Comparison of ENCODE assay signal across 18 cellular contexts in the genomic region with DNA sequence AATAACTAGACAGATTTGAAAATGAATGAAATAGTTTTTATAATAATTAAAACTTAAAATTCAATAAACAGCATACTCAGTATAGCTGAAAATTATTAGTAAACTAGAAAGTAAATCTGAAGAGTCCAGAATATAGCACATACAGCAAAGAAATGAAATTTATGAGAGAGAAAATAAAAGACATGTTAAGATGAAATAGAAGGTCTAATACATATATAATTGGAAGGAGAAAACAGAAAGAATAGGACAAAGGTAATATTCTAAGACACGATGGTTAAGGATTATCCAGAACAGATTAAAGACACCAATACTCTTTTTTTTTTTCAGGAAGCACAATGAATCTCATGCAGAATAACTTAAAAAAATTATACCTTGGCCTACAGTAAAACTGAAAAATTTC.
A peak's percentile ranks its signal among the peaks of the same experiment; 100 is the strongest.
DNase-seq lines count a peak whose midpoint lies in the region; ATAC-seq lines count a peak whose summit lies in the region.
"Had no signal": no experiment of that assay in that cellular context is flagged by ENCODE, and none has a peak within 500 bp of the region (broad histone marks: within the 10 kb centered on the region; RNA-seq: fewer than 3 reads in every experiment).

No MANE protein-coding gene starts in this region.

- no peaks in the 10 kb centered on the region for H3K27me3 ChIP-seq in naive thymus-derived CD4-positive, alpha-beta T cell (ENCODE audit: control insufficient read depth in 2 of 2, insufficient read depth in 2 of 2, low read length in 2 of 2)

- H3K4me1 ChIP-seq in naive thymus-derived CD4-positive, alpha-beta T cell (ENCODE audit: control insufficient read depth in 2 of 2, insufficient read depth in 2 of 2, low read length in 2 of 2): peaks cover 6 to 30% of the 10 kb centered on the region in 2 donors
- H3K4me1 ChIP-seq: A549, Caco-2 had no signal

- no peaks in the 10 kb centered on the region for H3K27me3 Mint-ChIP-seq in activated naive CD8-positive, alpha-beta T cell
- no peaks in the 10 kb centered on the region for H3K27me3 Mint-ChIP-seq in activated naive CD8-positive, alpha-beta T cell treated with anti-CD3 and anti-CD28 coated beads, Interleukin-2, amount 50 U/mL, for 24 hours
- no peaks in the 10 kb centered on the region for H3K27me3 Mint-ChIP-seq in activated naive CD8-positive, alpha-beta T cell treated with anti-CD3 and anti-CD28 coated beads for 36 hours
- peaks cover 0 to 16% (median 0%) of the 10 kb centered on the region in 5 donors for H3K27me3 Mint-ChIP-seq in naive thymus-derived CD4-positive, alpha-beta T cell

- H3K27ac ChIP-seq in naive thymus-derived CD4-positive, alpha-beta T cell (ENCODE audit: low read depth, low read length): peak overlapping the region; percentile 29
- H3K27ac ChIP-seq: A549 had no signal

- no peaks in the 10 kb centered on the region for H3K9me3 ChIP-seq in naive thymus-derived CD4-positive, alpha-beta T cell (ENCODE audit: control insufficient read depth in 2 of 3, low read length in 3 of 3)
- H3K9me3 ChIP-seq: A549, Caco-2 had no signal

- no peaks in the 10 kb centered on the region for H3K9me3 Mint-ChIP-seq in activated naive CD8-positive, alpha-beta T cell (ENCODE audit: low read depth)
- no peaks in the 10 kb centered on the region for H3K9me3 Mint-ChIP-seq in activated naive CD8-positive, alpha-beta T cell treated with anti-CD3 and anti-CD28 coated beads, Interleukin-2, amount 50 U/mL, for 24 hours
- peaks cover 3% of the 10 kb centered on the region for H3K9me3 Mint-ChIP-seq in activated naive CD8-positive, alpha-beta T cell treated with anti-CD3 and anti-CD28 coated beads for 36 hours
- peaks cover 0 to 3% (median 0%) of the 10 kb centered on the region in 11 donors for H3K9me3 Mint-ChIP-seq in naive thymus-derived CD4-positive, alpha-beta T cell

- H3K36me3 Mint-ChIP-seq in activated naive CD8-positive, alpha-beta T cell: peaks cover 6% of the 10 kb centered on the region
- peaks cover 3% of the 10 kb centered on the region for H3K36me3 Mint-ChIP-seq in activated naive CD8-positive, alpha-beta T cell treated with anti-CD3 and anti-CD28 coated beads, Interleukin-2, amount 50 U/mL, for 24 hours (ENCODE audit: low read depth)
- peaks cover 2% of the 10 kb centered on the region for H3K36me3 Mint-ChIP-seq in activated naive CD8-positive, alpha-beta T cell treated with anti-CD3 and anti-CD28 coated beads for 36 hours
- peaks cover 0 to 4% (median 0%) of the 10 kb centered on the region in 5 donors for H3K36me3 Mint-ChIP-seq in naive thymus-derived CD4-positive, alpha-beta T cell

- ATAC-seq in activated naive CD8-positive, alpha-beta T cell treated with anti-CD3 and anti-CD28 coated beads, Interleukin-2, amount 50 U/mL, for 24 hours: no peak
- ATAC-seq in naive thymus-derived CD4-positive, alpha-beta T cell: no peak
- ATAC-seq: A549 had no signal

- peak overlapping the region; percentile 22 for H3K27ac Mint-ChIP-seq in activated naive CD8-positive, alpha-beta T cell
- no peak overlapping the region for H3K27ac Mint-ChIP-seq in activated naive CD8-positive, alpha-beta T cell treated with anti-CD3 and anti-CD28 coated beads, Interleukin-2, amount 50 U/mL, for 24 hours
- peak overlapping the region; percentile 65 for H3K27ac Mint-ChIP-seq in activated naive CD8-positive, alpha-beta T cell treated with anti-CD3 and anti-CD28 coated beads for 36 hours
- peak overlapping the region in 8 of 9 donors; percentile 4 to 88 (median 60) for H3K27ac Mint-ChIP-seq in naive thymus-derived CD4-positive, alpha-beta T cell

- no peaks in the 10 kb centered on the region for H3K36me3 ChIP-seq in naive thymus-derived CD4-positive, alpha-beta T cell (ENCODE audit: control insufficient read depth in 2 of 3, insufficient read depth in 3 of 3, low read length in 3 of 3)

- no peak overlapping the region for H3K4me3 ChIP-seq in naive thymus-derived CD4-positive, alpha-beta T cell (ENCODE audit: low read length)
- H3K4me3 ChIP-seq: A549 had no signal

- intact Hi-C loops in naive thymus-derived CD4-positive, alpha-beta T cell (cut with micrococcal nuclease): no loop called here

- CTCF ChIA-PET in naive thymus-derived CD4-positive, alpha-beta T cell (lab: Charles Lee): no interaction called here

- peaks cover 16% of the 10 kb centered on the region for H3K4me1 Mint-ChIP-seq in activated naive CD8-positive, alpha-beta T cell (ENCODE audit: low read depth)
- H3K4me1 Mint-ChIP-seq in activated naive CD8-positive, alpha-beta T cell treated with anti-CD3 and anti-CD28 coated beads, Interleukin-2, amount 50 U/mL, for 24 hours: peaks cover 22% of the 10 kb centered on the region
- H3K4me1 Mint-ChIP-seq in activated naive CD8-positive, alpha-beta T cell treated with anti-CD3 and anti-CD28 coated beads for 36 hours: peaks cover 35% of the 10 kb centered on the region
- H3K4me1 Mint-ChIP-seq in naive thymus-derived CD4-positive, alpha-beta T cell: peaks cover 4 to 70% (median 39%) of the 10 kb centered on the region in 7 donors

- no peak for DNase-seq in activated naive CD8-positive, alpha-beta T cell treated with anti-CD3 and anti-CD28 coated beads, Interleukin-2, amount 50 U/mL, for 24 hours
- no peak for DNase-seq in activated naive CD8-positive, alpha-beta T cell treated with anti-CD3 and anti-CD28 coated beads for 36 hours
- DNase-seq in naive thymus-derived CD4-positive, alpha-beta T cell: no peak
- DNase-seq in ecto neural progenitor cell (ENCODE audit: low spot score): no peak
- DNase-seq in activated CD4-positive, CD25-positive, alpha-beta regulatory T cell treated with anti-CD3 and anti-CD28 coated beads, Interleukin-2, amount 50 U/mL, for 72 hours: no peak
- no peak for DNase-seq in activated gamma-delta T cell (lab: John Stamatoyannopoulos, UW)
- DNase-seq: C1 segment of cervical spinal cord; Caco-2; EL; GOT3; MV-4-11; NCI-H1417; NCI-H187 treated with DMSO at 0.1 percent for 48 hours; NCI-H446; NCI-H69; NK-92 treated with Interleukin-12 subunit alpha and Interleukin-12 subunit beta, amount 100 ng/mL, for 24 hours had no signal

- POLR2A ChIA-PET in naive thymus-derived CD4-positive, alpha-beta T cell (lab: Charles Lee): no interaction called here

- H3K4me3 Mint-ChIP-seq in activated naive CD8-positive, alpha-beta T cell: peak overlapping the region; percentile 27
- no peak overlapping the region for H3K4me3 Mint-ChIP-seq in activated naive CD8-positive, alpha-beta T cell treated with anti-CD3 and anti-CD28 coated beads, Interleukin-2, amount 50 U/mL, for 24 hours
- H3K4me3 Mint-ChIP-seq in activated naive CD8-positive, alpha-beta T cell treated with anti-CD3 and anti-CD28 coated beads for 36 hours: peak overlapping the region; percentile 55
- H3K4me3 Mint-ChIP-seq in naive thymus-derived CD4-positive, alpha-beta T cell: peak overlapping the region in 7 of 10 donors; percentile 5 to 70 (median 41)
